In genomic region chr11:106012744-106013143, GRCh38 we compare ENCODE assay signal across 10 cellular contexts. TPM values are rescaled to one million over a fixed set of nuclear protein-coding genes. Genes with fewer than 3 reads are reported as not detected.
A peak's percentile ranks its signal among the peaks of the same experiment; 100 is the strongest.
DNase-seq lines count a peak whose midpoint lies in the region; ATAC-seq and TF ChIP-seq lines count a peak whose summit lies in the region.
"Had no signal": no experiment of that assay in that cellular context is flagged by ENCODE, and none has a peak within 500 bp of the region (broad histone marks: within the 10 kb centered on the region; RNA-seq: fewer than 3 reads in every experiment).

No MANE protein-coding gene starts in this region.

- peaks cover 12 to 17% of the 10 kb centered on the region in 2 donors for H3K4me1 ChIP-seq in gastrocnemius medialis
- H3K4me1 ChIP-seq: thyroid gland had no signal

- peak overlapping the region; percentile 17 to 66 (median 24) for H3K27ac ChIP-seq in gastrocnemius medialis
- H3K27ac ChIP-seq: thyroid gland had no signal

- no peaks in the 10 kb centered on the region for H3K9me3 Mint-ChIP-seq in WTC11
- no peaks in the 10 kb centered on the region for H3K9me3 Mint-ChIP-seq in T-helper 2 cell treated with Interferon-gamma antibody and Interleukin-4, amounts not matched to agents 5 μg/mL and 100 μg/mL, for 36 hours

- H3K36me3 Mint-ChIP-seq in WTC11: peaks cover 38% of the 10 kb centered on the region
- peaks cover 49% of the 10 kb centered on the region for H3K36me3 Mint-ChIP-seq in T-helper 2 cell treated with Interferon-gamma antibody and Interleukin-4, amounts not matched to agents 5 μg/mL and 100 μg/mL, for 36 hours (ENCODE audit: low read depth)

- CTCF ChIA-PET in WTC11 (lab: Charles Lee): no interaction called here

- TF ChIP-seq POLR2A in gastrocnemius medialis (IDR thresholded peaks at IDR 0.05): no peak

- H3K27me3 Mint-ChIP-seq in WTC11 (ENCODE audit: low read depth): no peaks in the 10 kb centered on the region
- no peaks in the 10 kb centered on the region for H3K27me3 Mint-ChIP-seq in T-helper 2 cell treated with Interferon-gamma antibody and Interleukin-4, amounts not matched to agents 5 μg/mL and 100 μg/mL, for 36 hours (ENCODE audit: low read depth)
- H3K27me3 Mint-ChIP-seq: T-helper 17 cell had no signal

- H3K27ac Mint-ChIP-seq in WTC11: peak overlapping the region; percentile 83
- no peak overlapping the region for H3K27ac Mint-ChIP-seq in T-helper 2 cell treated with Interferon-gamma antibody and Interleukin-4, amounts not matched to agents 5 μg/mL and 100 μg/mL, for 36 hours
- H3K27ac Mint-ChIP-seq: T-helper 17 cell had no signal

- peaks cover 0 to 29% of the 10 kb centered on the region in 2 donors for H3K36me3 ChIP-seq in gastrocnemius medialis

- H3K9me3 ChIP-seq in gastrocnemius medialis: no peaks in the 10 kb centered on the region
- H3K9me3 ChIP-seq: thyroid gland had no signal

- peaks cover 43% of the 10 kb centered on the region for H3K4me1 Mint-ChIP-seq in WTC11
- H3K4me1 Mint-ChIP-seq in T-helper 2 cell treated with Interferon-gamma antibody and Interleukin-4, amounts not matched to agents 5 μg/mL and 100 μg/mL, for 36 hours (ENCODE audit: low read depth): peaks cover 9% of the 10 kb centered on the region

- intact Hi-C loops in gastrocnemius medialis (cut with DNase I; ENCODE audit: low total_unique reads): loop anchor here (1.0 kb wide), 1 partner anchor 10 kb away; the partner anchor contains the start of gene MSANTD4

- no peak overlapping the region for H3K4me3 Mint-ChIP-seq in WTC11
- H3K4me3 Mint-ChIP-seq in T-helper 2 cell treated with Interferon-gamma antibody and Interleukin-4, amounts not matched to agents 5 μg/mL and 100 μg/mL, for 36 hours: no peak overlapping the region
- H3K4me3 Mint-ChIP-seq: T-helper 17 cell had no signal

- H3K27me3 ChIP-seq in gastrocnemius medialis: no peaks in the 10 kb centered on the region
- H3K27me3 ChIP-seq: thyroid gland had no signal

- ATAC-seq in WTC11 (no peak), gastrocnemius medialis (peak; percentile 96 to 99), GM21390 (IDR thresholded peaks at IDR 0.05; ENCODE audit: unreplicated experiment) (no peak)
- ATAC-seq: T-helper 17 cell had no signal

- TF ChIP-seq CTCF in HFF-Myc (IDR thresholded peaks at IDR 0.05; ENCODE audit: low read depth, low read length, missing control alignments): no peak
- no peak for TF ChIP-seq CTCF in WTC11 (IDR thresholded peaks at IDR 0.05)
- TF ChIP-seq CTCF in fibroblast of the aortic adventitia (IDR thresholded peaks at IDR 0.05; ENCODE audit: insufficient read depth, low read length): no peak
- no peak for TF ChIP-seq CTCF in gastrocnemius medialis (IDR thresholded peaks at IDR 0.05 in 4 of 5, conservative IDR thresholded peaks at IDR 0.05 in 1 of 5)

- in situ Hi-C loops in gastrocnemius medialis (cut with MboI; ENCODE audit: low sequenced_read_pairs in 4 of 4): no loop called here

- H3K4me3 ChIP-seq in HFF-Myc (replicated peaks; ENCODE audit: low read depth, low read length) (no peak overlapping the region), fibroblast of the aortic adventitia (ENCODE audit: low read depth, low read length) (no peak overlapping the region), gastrocnemius medialis (no peak overlapping the region)
- H3K4me3 ChIP-seq: thyroid gland had no signal

- DNase-seq in HFF-Myc (ENCODE audit: extremely low read depth, low read depth) (peak; percentile 20), WTC11 (ENCODE audit: low spot score) (no peak), fibroblast of the aortic adventitia (ENCODE audit: low read depth) (peak; percentile 82), gastrocnemius medialis (peak; percentile 2 to 32), HT-29 (ENCODE audit: low spot score) (no peak)
- DNase-seq in T-helper 2 cell treated with Interferon-gamma antibody and Interleukin-4, amounts not matched to agents 5 μg/mL and 100 μg/mL, for 36 hours (ENCODE audit: low spot score): no peak
- DNase-seq: NCI-H510A treated with DMSO at 0.1 percent for 48 hours, T-helper 17 cell, thyroid gland had no signal

- POLR2A ChIA-PET in WTC11 (lab: Charles Lee): no interaction called here

TF ChIP-seq in WTC11, 78 proteins besides CTCF, POLR2A, EP300 and RAD21:
- TF ChIP-seq STAT6 (CRISPR knock-in tag; conservative IDR thresholded peaks at IDR 0.05; ENCODE audit: low read depth) (no peak), ZNF512 (CRISPR knock-in tag; IDR thresholded peaks at IDR 0.05; ENCODE audit: borderline replicate concordance) (no peak)
TF ChIP-seq in WTC11: peak in this region for 0.

RNA-seq across cellular contexts. Expression of gene MSANTD4, which starts 9.3 kb away (rescaled TPM):
- total RNA-seq in WTC11 (2021) (22.0 to 25.5 TPM (median 25.1 TPM) in 3 replicates), fibroblast of the aortic adventitia (ENCODE audit: low replicate concordance) (35.7 and 36.5 TPM in 2 replicates), gastrocnemius medialis (10 to 100 TPM; 31.3 to 39.6 (median 34.9) TPM)
- total RNA-seq in HT-29 (2014; rRNA removed; shearing (Covaris generic)): 5.9 and 7.3 TPM in 2 replicates

Comparison
In these comparisons a context has a peak if more than half of its experiments do, and no peak if none do; other contexts are left out.
1. DNase-seq: peak in HFF-Myc (single experiment), fibroblast of the aortic adventitia (single experiment) and gastrocnemius medialis (2 of 2); none in WTC11 (single experiment), HT-29 (single experiment) and T-helper 2 cell treated with Interferon-gamma antibody and Interleukin-4, amounts not matched to agents 5 μg/mL and 100 μg/mL, for 36 hours (single experiment).
2. ATAC-seq: peak in gastrocnemius medialis (2 of 2); none in WTC11 (single experiment) and GM21390 (single experiment).